ENCODE assay signal across 1 cellular context in the genomic region with DNA sequence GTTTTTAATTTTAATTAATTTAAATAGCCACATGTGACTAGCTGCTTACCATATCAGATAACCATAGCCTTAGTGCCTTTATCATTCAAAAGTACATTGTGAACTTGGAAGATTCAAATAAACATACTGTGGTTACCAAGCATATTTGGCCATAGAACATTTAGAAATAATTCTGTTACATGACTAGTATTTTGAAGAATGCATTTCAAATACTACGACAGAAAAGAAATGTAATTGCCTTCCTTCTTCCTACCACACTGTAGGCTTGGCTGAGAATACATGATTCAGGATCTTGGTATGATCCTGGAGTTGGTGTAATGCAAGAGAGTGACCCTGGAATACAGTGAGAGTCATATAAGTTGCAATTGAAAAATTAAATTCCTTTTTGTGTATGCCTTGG.
A peak's percentile ranks its signal among the peaks of the same experiment; 100 is the strongest.
TF ChIP-seq lines count a peak whose summit lies in the region.

No MANE protein-coding gene starts in this region.

TF ChIP-seq in IMR-90, 13 proteins besides CTCF, POLR2A, EP300 and RAD21:
- peak; percentile 23; the same call in 1 of the 2 replicates for TF ChIP-seq MAFK (IDR thresholded peaks at IDR 0.05; ENCODE audit: low read depth, low read length)
- peak; percentile 66 for TF ChIP-seq BHLHE40 (IDR thresholded peaks at IDR 0.05; ENCODE audit: low read depth, low read length)
- no peak for TF ChIP-seq SMC3 (IDR thresholded peaks at IDR 0.05; ENCODE audit: low read depth, low read length)
- no peak for TF ChIP-seq MAZ (IDR thresholded peaks at IDR 0.05; ENCODE audit: borderline replicate concordance, low read depth, low read length)
- TF ChIP-seq ELK1 (IDR thresholded peaks at IDR 0.05; ENCODE audit: borderline replicate concordance, low read depth, low read length), result no peak
- TF ChIP-seq RCOR1 (IDR thresholded peaks at IDR 0.05; ENCODE audit: insufficient replicate concordance, low read length), result no peak
- no peak; the same call in 1 of the 2 replicates for TF ChIP-seq NFE2L2 (IDR thresholded peaks at IDR 0.05; ENCODE audit: low read depth, low read length)
- no peak for TF ChIP-seq CHD1 (IDR thresholded peaks at IDR 0.05; ENCODE audit: low read depth, low read length)
- TF ChIP-seq CEBPB (IDR thresholded peaks at IDR 0.05; ENCODE audit: low read depth, low read length), result peak; percentile 84
- TF ChIP-seq RFX5 (IDR thresholded peaks at IDR 0.05; ENCODE audit: low read depth, low read length), result no peak
- TF ChIP-seq USF2 (IDR thresholded peaks at IDR 0.05; ENCODE audit: low read depth, low read length), result peak; percentile 28
- no peak for TF ChIP-seq MXI1 (IDR thresholded peaks at IDR 0.05; ENCODE audit: borderline replicate concordance, low read depth, low read length)
- peak; percentile 76 for TF ChIP-seq FOS (IDR thresholded peaks at IDR 0.05; ENCODE audit: low read depth, low read length)
